In the genomic region with DNA sequence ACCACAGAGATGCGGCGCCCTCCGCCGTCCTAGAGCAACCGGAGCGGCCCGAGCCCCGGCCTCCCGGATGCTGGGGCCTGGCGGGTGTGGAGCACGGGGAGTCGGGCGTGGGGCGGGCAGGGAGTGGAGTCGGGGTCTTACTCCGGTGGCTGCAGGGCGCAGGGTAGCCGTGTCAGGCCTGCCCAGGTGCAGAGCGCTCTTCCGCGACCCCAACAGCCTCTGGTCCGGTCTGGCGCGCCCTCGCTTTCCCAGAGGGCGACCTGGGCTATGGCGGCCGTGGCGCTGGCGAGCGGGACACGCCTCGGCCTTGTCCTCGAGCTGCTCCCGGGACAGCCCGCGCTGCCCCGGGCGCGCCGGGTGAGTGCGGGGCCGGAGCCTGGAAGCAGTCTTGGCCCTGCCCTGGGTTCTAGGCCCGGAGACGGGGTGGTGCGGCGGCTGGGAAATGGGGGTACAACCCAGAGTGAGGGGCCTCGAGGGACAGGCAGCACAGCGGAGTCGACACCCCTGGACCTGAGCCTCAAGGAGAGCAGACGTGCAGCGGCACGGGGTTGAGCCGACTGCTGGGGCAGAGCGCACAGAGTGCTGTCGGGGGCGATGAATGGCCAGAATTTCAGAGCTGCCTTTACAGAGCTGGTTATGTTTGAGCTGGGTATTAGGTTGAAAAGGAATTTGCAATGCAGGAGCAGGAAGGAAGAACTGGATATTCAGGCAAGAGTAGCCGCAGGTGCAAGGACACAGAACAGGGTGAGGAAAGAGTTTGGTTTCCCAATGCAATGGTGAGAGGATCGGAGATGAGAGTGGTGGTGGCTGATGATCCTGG, we compare ENCODE assay signal across 9 cellular contexts. TPM values are rescaled to one million over a fixed set of nuclear protein-coding genes. Genes with fewer than 3 reads are reported as not detected.
A peak's percentile ranks its signal among the peaks of the same experiment; 100 is the strongest.
DNase-seq lines count a peak whose midpoint lies in the region; ATAC-seq, FAIRE-seq and TF ChIP-seq lines count a peak whose summit lies in the region.
"Had no signal": no experiment of that assay in that cellular context is flagged by ENCODE, and none has a peak within 500 bp of the region (broad histone marks: within the 10 kb centered on the region; RNA-seq: fewer than 3 reads in every experiment).

A gene (plus strand): TSS at position 58 of the 820 bp plus-strand sequence. CDS start 1,973 bp downstream, outside the sequence.

- FAIRE-seq in H1 (lab: Jason Lieb, UNC): no peak

- no peak within 1 kb of the TSS for H2BK120ac ChIP-seq in H1 (replicated peaks; ENCODE audit: low read depth, low read length)

- 0 out of 2 replicates have a peak within 1 kb of the TSS, but pooled peaks have one; percentile 93 for H2AK5ac ChIP-seq in H1 (ENCODE audit: low read depth, low read length)

- H3K9ac ChIP-seq in H1 (replicated peaks in 1 of 4; ENCODE audit: extremely low read depth in 1 of 4, low read depth in 3 of 4, low read length in 3 of 4): no peak within 1 kb of the TSS

- H3K23ac ChIP-seq in H1 (ENCODE audit: insufficient read length): no peak within 1 kb of the TSS

- peak; percentile 48 to 58 for DNase-seq in Caco-2
- no peak for DNase-seq in H1 (ENCODE audit: low read depth in 1 of 2, low spot score in 2 of 2)
- DNase-seq in myocyte (ENCODE audit: low read depth): peak; percentile 50
- DNase-seq in upper lobe of right lung: peak; percentile 81
- DNase-seq in ACHN: no peak

- peaks cover 26% of the 10 kb centered on the region for H3K36me3 Mint-ChIP-seq in Caco-2 (ENCODE audit: insufficient read depth, unreplicated experiment)

- H3K27me3 ChIP-seq in Caco-2 (replicated peaks; ENCODE audit: control insufficient read depth, insufficient read depth, low read length): no peaks in the 10 kb centered on the region
- H3K27me3 ChIP-seq in H1 (replicated peaks in 1 of 4; ENCODE audit: control insufficient read depth in 3 of 4, extremely low read depth in 1 of 4, insufficient read depth in 3 of 4, low read length in 3 of 4): no peaks in the 10 kb centered on the region
- H3K27me3 ChIP-seq in upper lobe of right lung: no peaks in the 10 kb centered on the region
- H3K27me3 ChIP-seq: cardiac muscle cell had no signal

- CTCF ChIA-PET in Caco-2 (lab: Charles Lee) (no interaction called here), H1 (lab: Charles Lee; ENCODE audit: partially characterized antibody) (no interaction called here)

- in situ Hi-C loops in ACHN (cut with HindIII; ENCODE audit: low pct_ligation_motif_present, low pct_unique_long_range_greater_than_20kb, low sequenced_read_pairs): no loop called here

- H3K23me2 ChIP-seq in H1 (ENCODE audit: low read depth, low read length): no peaks in the 10 kb centered on the region

- no peak within 1 kb of the TSS for H4K5ac ChIP-seq in H1 (ENCODE audit: insufficient read length, low read depth, low read length)

- no peak within 1 kb of the TSS for H4K91ac ChIP-seq in H1 (replicated peaks; ENCODE audit: insufficient read length, low read length)

- H3K9me3 Mint-ChIP-seq in Caco-2 (ENCODE audit: unreplicated experiment): peaks cover 10% of the 10 kb centered on the region

- H2BK15ac ChIP-seq in H1 (ENCODE audit: low read length): 0 out of 2 replicates have a peak within 1 kb of the TSS, but pooled peaks have one; percentile 16

- no peak within 1 kb of the TSS for H3K18ac ChIP-seq in H1 (ENCODE audit: extremely low read depth, low read length)

- H3K4me3 ChIP-seq in Caco-2 (ENCODE audit: low read depth, low read length): peak within 1 kb of the TSS; percentile 60
- H3K4me3 ChIP-seq in WI38 (ENCODE audit: low read depth, low read length): peak within 1 kb of the TSS; percentile 17; the same call in 1 of the 2 replicates
- no peak within 1 kb of the TSS for H3K4me3 ChIP-seq in H1 (ENCODE audit: extremely low read depth in 1 of 4, insufficient read depth in 2 of 4, low read depth in 3 of 4, low read length in 4 of 4)
- H3K4me3 ChIP-seq in upper lobe of right lung: peak within 1 kb of the TSS; percentile 69
- H3K4me3 ChIP-seq: cardiac muscle cell had no signal

- intact Hi-C loops in Caco-2 (cut with micrococcal nuclease; ENCODE audit: unreplicated experiment): no loop called here
- intact Hi-C loops in upper lobe of right lung (cut with DNase I): no loop called here

- H3K27ac ChIP-seq in H1 (ENCODE audit: low read depth, low read length): no peak within 1 kb of the TSS
- peak within 1 kb of the TSS; percentile 68 for H3K27ac ChIP-seq in upper lobe of right lung
- H3K27ac ChIP-seq: cardiac muscle cell had no signal

- no peaks in the 10 kb centered on the region; the same call in 1 of the 2 replicates for H3K9me3 ChIP-seq in Caco-2
- peaks cover 0 to 18% of the 10 kb centered on the region in 2 experiments; a peak in 2 of 4 replicates for H3K9me3 ChIP-seq in H1 (ENCODE audit: insufficient read depth in 2 of 2, low read depth in 1 of 2, low read length in 1 of 2)
- H3K9me3 ChIP-seq in upper lobe of right lung: peaks cover 8% of the 10 kb centered on the region

- WGBS in H1 (ENCODE audit: extremely low coverage in 1 of 2, insufficient coverage in 1 of 2, insufficient read length in 1 of 2, insufficient replicate concordance in 2 of 2, low coverage in 1 of 2, low lambda C conversion rate in 2 of 2, missing lambda C conversion rate in 1 of 2), 2 experiments: 89% methylated on average over 24 of the region's 59 CpGs; no CpG with 5 or more reads in 1 of the 2 experiments

- no peak within 1 kb of the TSS for H2BK5ac ChIP-seq in H1 (ENCODE audit: low read depth, low read length)

- peaks cover 10% of the 10 kb centered on the region for H3K4me1 Mint-ChIP-seq in Caco-2 (ENCODE audit: low read depth, unreplicated experiment)

- no peak for TF ChIP-seq CTCF in Caco-2 (IDR thresholded peaks at IDR 0.05; ENCODE audit: insufficient read depth in 1 of 2, low read depth in 1 of 2, low read length in 1 of 2, severe bottlenecking in 1 of 2, unreplicated experiment in 1 of 2)
- TF ChIP-seq CTCF in WI38 (IDR thresholded peaks at IDR 0.05; ENCODE audit: low read depth, low read length): no peak
- no peak for TF ChIP-seq CTCF in H1 (IDR thresholded peaks at IDR 0.05; ENCODE audit: control extremely low read depth in 1 of 3, insufficient read depth in 1 of 3, low read depth in 1 of 3, low read length in 3 of 3)
- no peak for TF ChIP-seq CTCF in upper lobe of right lung (IDR thresholded peaks at IDR 0.05)

- H3K56ac ChIP-seq in H1 (replicated peaks; ENCODE audit: insufficient read length, low read depth, low read length): no peak within 1 kb of the TSS

- H3K4ac ChIP-seq in H1 (replicated peaks; ENCODE audit: insufficient read length, low read depth, low read length): no peak within 1 kb of the TSS

- H3K14ac ChIP-seq in H1 (ENCODE audit: insufficient read length): no peak within 1 kb of the TSS

- H2BK20ac ChIP-seq in H1 (ENCODE audit: low read length): no peak within 1 kb of the TSS

- peak within 1 kb of the TSS; percentile 74 for H3K4me3 Mint-ChIP-seq in Caco-2 (ENCODE audit: unreplicated experiment)

- no peak within 1 kb of the TSS for H2AFZ ChIP-seq in H1 (ENCODE audit: low read length)

- no peak for TF ChIP-seq EP300 in H1 (IDR thresholded peaks at IDR 0.05; ENCODE audit: borderline replicate concordance in 1 of 2, low read depth in 2 of 2, low read length in 2 of 2)

- TSS peak; percentile 53 for BruUV-seq in Caco-2 (replicated peaks; lab: Mats Ljungman, UMichigan)

- H2BK12ac ChIP-seq in H1 (ENCODE audit: low read depth, low read length): no peak within 1 kb of the TSS

- peak within 1 kb of the TSS; percentile 30 for H3K27ac Mint-ChIP-seq in Caco-2 (ENCODE audit: unreplicated experiment)

- H3K79me1 ChIP-seq in H1 (ENCODE audit: low read depth, low read length): no peaks in the 10 kb centered on the region

- peak within 1 kb of the TSS in 1 of 2 experiments; percentile 34; a peak in 1 of 4 replicates for H3K4me2 ChIP-seq in H1 (ENCODE audit: insufficient read depth in 1 of 2, low read depth in 2 of 2, low read length in 2 of 2)

- H3K79me2 ChIP-seq in H1 (ENCODE audit: control insufficient read depth in 1 of 2, insufficient read depth in 2 of 2, low read length in 2 of 2): no peaks in the 10 kb centered on the region

- ATAC-seq in upper lobe of right lung (peak; percentile 94), GM18873 (IDR thresholded peaks at IDR 0.05; ENCODE audit: low FRiP score, unreplicated experiment) (no peak), GM21717 (IDR thresholded peaks at IDR 0.05; ENCODE audit: unreplicated experiment) (no peak)

- no peak for TF ChIP-seq POLR2A in H1 (IDR thresholded peaks at IDR 0.05; ENCODE audit: control extremely low read depth in 1 of 2, low read depth in 2 of 2, low read length in 2 of 2)

- POLR2A ChIA-PET in Caco-2 (lab: Charles Lee) (no interaction called here), H1 (lab: Charles Lee; ENCODE audit: partially characterized antibody) (no interaction called here)

- H3K27me3 Mint-ChIP-seq in Caco-2 (ENCODE audit: insufficient read depth, unreplicated experiment): peaks cover 11% of the 10 kb centered on the region

- TF ChIP-seq RAD21 in H1 (IDR thresholded peaks at IDR 0.05 in 1 of 2, conservative IDR thresholded peaks at IDR 0.05 in 1 of 2; ENCODE audit: low read depth in 2 of 2, low read length in 2 of 2): no peak

- H3K4me1 ChIP-seq in Caco-2 (peaks cover 5% of the 10 kb centered on the region; the same call in 1 of the 2 replicates), H1 (replicated peaks in 1 of 4; ENCODE audit: control insufficient read depth in 3 of 4, insufficient read depth in 4 of 4, low read length in 3 of 4) (no peaks in the 10 kb centered on the region; a peak in 1 of 7 replicates), upper lobe of right lung (peaks cover 3% of the 10 kb centered on the region)

- H3K36me3 ChIP-seq in Caco-2 (ENCODE audit: control insufficient read depth, insufficient read depth, low read length) (no peaks in the 10 kb centered on the region), H1 (ENCODE audit: control insufficient read depth in 2 of 4, insufficient read depth in 4 of 4, low read length in 3 of 4) (no peaks in the 10 kb centered on the region), upper lobe of right lung (peaks cover 8% of the 10 kb centered on the region)
- H3K36me3 ChIP-seq: cardiac muscle cell had no signal

- H4K8ac ChIP-seq in H1 (ENCODE audit: extremely low read depth, insufficient read depth, low read length): no peak within 1 kb of the TSS

- no peaks in the 10 kb centered on the region for H4K20me1 ChIP-seq in H1 (replicated peaks in 1 of 2; ENCODE audit: control insufficient read depth in 1 of 2, insufficient read depth in 2 of 2, low read length in 2 of 2)

RNA-seq across cellular contexts. Expression of the gene that starts here (rescaled TPM):
- 10.3 and 13.4 TPM in 2 replicates for total RNA-seq in Caco-2 (2022)
- total RNA-seq in H1 (2021; fragmentation: NEBNext Ultra II Directional; extraction: Animal tissue kit (Norgen Biotek cat#: 25700)): not detected in 2 replicates
- polyA plus RNA-seq in H1 (2011; rRNA removed): 0.03 TPM in 1 of 2 replicates, not detected in the other
- 0.12 TPM for polyA plus RNA-seq in H1 (2011; cell fraction: cytosol; rRNA removed)
- 0.09 TPM for polyA plus RNA-seq in H1 (2011; cell fraction: nucleus; rRNA removed)
- 0.05 to 0.24 TPM in 2 of 4 replicates, not detected in the others for polyA plus RNA-seq in H1 (2012, experiment 1 of 2)
- not detected for polyA plus RNA-seq in H1 (2012, experiment 2 of 2)
- polyA plus RNA-seq in H1 (2013, experiment 1 of 2): 0.34 TPM
- 0.11 TPM for polyA plus RNA-seq in H1 (2013, experiment 2 of 2)
- 0.12 TPM in 1 of 2 replicates, not detected in the other for polyA minus RNA-seq in H1 (2011; rRNA and poly(A)+ RNA removed)
- polyA minus RNA-seq in H1 (2011; cell fraction: cytosol; rRNA and poly(A)+ RNA removed): not detected
- not detected for polyA minus RNA-seq in H1 (2011; cell fraction: nucleus; rRNA and poly(A)+ RNA removed)
- 1.1 and 1.3 TPM in 2 replicates for total RNA-seq in myocyte
- 1.3 TPM for polyA plus RNA-seq in myocyte (2012)
- total RNA-seq in upper lobe of right lung: 9.6 TPM

Comparison
In these comparisons a context has a peak if more than half of its experiments do, and no peak if none do; other contexts are left out.
1. DNase-seq: peak in Caco-2 (2 of 2), myocyte (single experiment) and upper lobe of right lung (single experiment); none in H1 (0 of 2) and ACHN (single experiment).
2. H3K4me3 ChIP-seq: peak in Caco-2 (single experiment), WI38 (single experiment) and upper lobe of right lung (single experiment); none in H1 (0 of 4).